In the genomic region with DNA sequence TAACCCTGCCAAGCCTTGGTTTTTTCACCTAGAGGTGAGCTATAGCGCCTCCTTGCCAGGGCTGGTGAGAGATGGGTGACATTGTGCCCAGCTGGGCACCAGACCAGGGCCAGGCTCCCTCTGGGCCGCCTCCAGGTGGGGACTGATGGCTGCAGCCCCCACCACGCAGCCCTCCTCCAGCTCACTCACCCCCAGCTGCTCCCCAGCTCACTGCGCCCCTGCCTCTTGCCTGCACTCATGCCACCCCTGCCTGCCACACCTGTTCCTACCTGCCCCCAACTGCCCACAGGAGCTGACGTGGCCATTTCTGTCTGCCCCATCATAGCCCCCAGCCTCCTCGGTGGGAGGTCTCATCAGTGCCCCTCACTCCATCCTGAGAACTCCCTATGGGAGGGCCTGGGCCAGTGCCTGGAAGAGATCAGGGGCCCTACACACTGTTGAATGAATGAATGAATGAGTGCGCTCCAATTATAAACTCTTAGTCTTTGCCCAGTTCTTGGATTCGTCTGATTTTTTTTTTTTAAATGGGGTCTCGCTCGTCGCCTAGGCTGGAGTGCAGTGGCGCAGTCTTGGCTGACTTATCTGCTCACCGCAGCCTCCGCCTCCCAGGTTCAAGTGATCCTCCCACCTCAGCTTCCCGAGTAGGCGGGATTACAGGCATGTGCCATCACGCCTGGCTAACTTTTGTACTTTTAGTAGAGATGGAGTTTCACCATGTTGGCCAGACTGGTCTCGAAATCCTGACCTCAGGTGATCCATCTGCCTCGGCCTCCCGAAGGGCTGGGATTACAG, we compare ENCODE assay signal across 17 cellular contexts. TPM values are rescaled to one million over a fixed set of nuclear protein-coding genes. Genes with fewer than 3 reads are reported as not detected.
DNase-seq lines count a peak whose midpoint lies in the region; ATAC-seq and TF ChIP-seq lines count a peak whose summit lies in the region.
"Had no signal": no experiment of that assay in that cellular context is flagged by ENCODE, and none has a peak within 500 bp of the region (broad histone marks: within the 10 kb centered on the region; RNA-seq: fewer than 3 reads in every experiment).

No MANE protein-coding gene starts in this region.

- H3K36me3 Mint-ChIP-seq in CD14-positive monocyte, result peaks cover 92 to 97% of the 10 kb centered on the region in 2 donors
- peaks cover 50% of the 10 kb centered on the region for H3K36me3 Mint-ChIP-seq in CD4-positive, alpha-beta T cell (ENCODE audit: low read depth)
- peaks cover 80% of the 10 kb centered on the region for H3K36me3 Mint-ChIP-seq in activated CD4-positive, alpha-beta memory T cell treated with anti-CD3 and anti-CD28 coated beads, Interleukin-2, amount 10 ng/mL, durations not matched to agents 7 days and 5 days (ENCODE audit: low read depth)
- H3K36me3 Mint-ChIP-seq in immature natural killer cell, result peaks cover 9 to 22% (median 17%) of the 10 kb centered on the region in 3 donors

- intact Hi-C loops in CD14-positive monocyte (cut with micrococcal nuclease), result no loop called here
- intact Hi-C loops in CD4-positive, alpha-beta T cell (cut with DNase I, micrococcal nuclease), result no loop called here

- H3K9me3 Mint-ChIP-seq in CD14-positive monocyte (peaks cover 0 to 4% (median 0%) of the 10 kb centered on the region in 7 donors), immature natural killer cell (no peaks in the 10 kb centered on the region)
- no peaks in the 10 kb centered on the region for H3K9me3 Mint-ChIP-seq in CD4-positive, alpha-beta T cell
- H3K9me3 Mint-ChIP-seq in activated CD4-positive, alpha-beta memory T cell treated with anti-CD3 and anti-CD28 coated beads, Interleukin-2, amount 10 ng/mL, durations not matched to agents 7 days and 5 days, result no peaks in the 10 kb centered on the region

- no peaks in the 10 kb centered on the region for H3K27me3 ChIP-seq in CD4-positive, alpha-beta T cell (ENCODE audit: control insufficient read depth, insufficient read depth, low read length)
- H3K27me3 ChIP-seq: BLaER1, colonic mucosa, SJSA1 had no signal

- no peak for ATAC-seq in CD4-positive, alpha-beta T cell (ENCODE audit: poor library complexity)

- peak overlapping the region; percentile 50 for H3K27ac ChIP-seq in CD4-positive, alpha-beta T cell (ENCODE audit: low read depth, low read length)
- H3K27ac ChIP-seq: BLaER1, colonic mucosa, parathyroid adenoma, SJSA1 had no signal

- peaks cover 11% of the 10 kb centered on the region for H3K4me1 Mint-ChIP-seq in CD14-positive monocyte
- peaks cover 34% of the 10 kb centered on the region for H3K4me1 Mint-ChIP-seq in CD4-positive, alpha-beta T cell (ENCODE audit: low read depth)
- H3K4me1 Mint-ChIP-seq in activated CD4-positive, alpha-beta memory T cell treated with anti-CD3 and anti-CD28 coated beads, Interleukin-2, amount 10 ng/mL, durations not matched to agents 7 days and 5 days, result peaks cover 65% of the 10 kb centered on the region
- peaks cover 63 to 64% of the 10 kb centered on the region in 2 donors for H3K4me1 Mint-ChIP-seq in immature natural killer cell

- peaks cover 0 to 3% (median 3%) of the 10 kb centered on the region in 3 donors for H3K27me3 Mint-ChIP-seq in CD14-positive monocyte (ENCODE audit: low read depth in 3 of 3)
- H3K27me3 Mint-ChIP-seq in CD4-positive, alpha-beta T cell, result no peaks in the 10 kb centered on the region
- H3K27me3 Mint-ChIP-seq in activated CD4-positive, alpha-beta memory T cell treated with anti-CD3 and anti-CD28 coated beads, Interleukin-2, amount 10 ng/mL, durations not matched to agents 7 days and 5 days, result no peaks in the 10 kb centered on the region
- H3K27me3 Mint-ChIP-seq in immature natural killer cell (ENCODE audit: low read depth in 3 of 3), result peaks cover 2 to 19% (median 4%) of the 10 kb centered on the region in 3 donors

- no peak for TF ChIP-seq CTCF in CD14-positive monocyte (IDR thresholded peaks at IDR 0.05)
- no peak for TF ChIP-seq CTCF in CD4-positive, alpha-beta T cell (IDR thresholded peaks at IDR 0.05)

- CTCF ChIA-PET in CD4-positive, alpha-beta T cell (lab: Charles Lee), result interaction anchor here (1.0 to 7.3 kb wide), 2 partner anchors 39 to 79 kb away, joined by 3 to 42 read pairs; no protein-coding TSS in a partner anchor
- CTCF ChIA-PET in activated CD4-positive, alpha-beta memory T cell treated with anti-CD3 and anti-CD28 coated beads, Interleukin-2, amount 10 ng/mL, durations not matched to agents 7 days and 5 days (lab: Charles Lee), result interaction anchor here (0.5 to 12.9 kb wide), 4 partner anchors 17 to 86 kb away, joined by 3 to 172 read pairs (median 3); no protein-coding TSS in a partner anchor

- no peaks in the 10 kb centered on the region for H3K9me3 ChIP-seq in CD4-positive, alpha-beta T cell (ENCODE audit: control insufficient read depth, low read length)
- H3K9me3 ChIP-seq: BLaER1, colonic mucosa, SJSA1 had no signal

- no peak for DNase-seq in CD14-positive monocyte (ENCODE audit: low spot score)
- DNase-seq in CD4-positive, alpha-beta T cell, result no peak
- DNase-seq in activated CD4-positive, alpha-beta memory T cell treated with anti-CD3 and anti-CD28 coated beads, Interleukin-2, amount 10 ng/mL, durations not matched to agents 7 days and 5 days, result no peak
- no peak for DNase-seq in immature natural killer cell
- DNase-seq in hepatic stellate cell (ENCODE audit: low spot score), result no peak
- no peak for DNase-seq in hippocampal formation (lab: John Stamatoyannopoulos, UW)
- no peak for DNase-seq in HK-2 (ENCODE audit: unreplicated experiment)
- DNase-seq: aorta, colonic mucosa, erythroblast, IMR-90, kidney glomerular epithelial cell, NCI-H1092, small intestine had no signal

- H3K4me3 Mint-ChIP-seq in CD14-positive monocyte (no peak overlapping the region), immature natural killer cell (peak overlapping the region in 3 of 5 donors; percentile 20 to 67 (median 66))
- H3K4me3 Mint-ChIP-seq in CD4-positive, alpha-beta T cell, result no peak overlapping the region
- no peak overlapping the region for H3K4me3 Mint-ChIP-seq in activated CD4-positive, alpha-beta memory T cell treated with anti-CD3 and anti-CD28 coated beads, Interleukin-2, amount 10 ng/mL, durations not matched to agents 7 days and 5 days

- peak overlapping the region in 4 of 7 donors; percentile 46 to 68 (median 56) for H3K27ac Mint-ChIP-seq in CD14-positive monocyte
- peak overlapping the region; percentile 80 for H3K27ac Mint-ChIP-seq in CD4-positive, alpha-beta T cell
- H3K27ac Mint-ChIP-seq in activated CD4-positive, alpha-beta memory T cell treated with anti-CD3 and anti-CD28 coated beads, Interleukin-2, amount 10 ng/mL, durations not matched to agents 7 days and 5 days, result peak overlapping the region; percentile 61
- H3K27ac Mint-ChIP-seq in immature natural killer cell, result peak overlapping the region; percentile 89 to 98 (median 92)

- POLR2A ChIA-PET in CD4-positive, alpha-beta T cell (lab: Charles Lee), result interaction anchor here (1.1 kb wide), 1 partner anchor 79 kb away, joined by 3 read pairs; no protein-coding TSS in a partner anchor
- POLR2A ChIA-PET in activated CD4-positive, alpha-beta memory T cell treated with anti-CD3 and anti-CD28 coated beads, Interleukin-2, amount 10 ng/mL, durations not matched to agents 7 days and 5 days (lab: Charles Lee), result interaction anchor here (0.8 to 2.3 kb wide), 6 partner anchors 26 to 294 kb away, joined by 3 to 8 read pairs (median 4); no protein-coding TSS in a partner anchor

RNA-seq across cellular contexts. Expression of a gene that starts 26.4 kb away (rescaled TPM):
- polyA plus RNA-seq in CD14-positive monocyte (1 to 10 TPM; 3.6 to 5.1 TPM), immature natural killer cell (1 to 10 TPM; 4.2 to 9.9 (median 6.6) TPM)
- total RNA-seq in CD4-positive, alpha-beta T cell, result 10 to 100 TPM; 63.0 to 67.3 TPM
- 10 to 100 TPM; 28.1 to 31.4 TPM for total RNA-seq in activated CD4-positive, alpha-beta memory T cell treated with anti-CD3 and anti-CD28 coated beads, Interleukin-2, amount 10 ng/mL, durations not matched to agents 7 days and 5 days

RNA-seq across cellular contexts. Expression of a gene that starts 36.6 kb away (rescaled TPM):
- 100 to 1,000 TPM; 436 to 761 TPM for polyA plus RNA-seq in CD14-positive monocyte
- total RNA-seq in CD4-positive, alpha-beta T cell, result 10 to 100 TPM; 61.9 to 62.6 TPM
- total RNA-seq in activated CD4-positive, alpha-beta memory T cell treated with anti-CD3 and anti-CD28 coated beads, Interleukin-2, amount 10 ng/mL, durations not matched to agents 7 days and 5 days, result 100 to 1,000 TPM; 434 to 447 TPM
- polyA plus RNA-seq in immature natural killer cell, result 100 to 1,000 TPM; 162 to 269 (median 165) TPM

Comparison
In these comparisons a context has a peak if more than half of its experiments do, and no peak if none do; other contexts are left out.
1. H3K4me3 Mint-ChIP-seq: peak in immature natural killer cell (3 of 5); none in CD14-positive monocyte (0 of 2), CD4-positive, alpha-beta T cell (single experiment) and activated CD4-positive, alpha-beta memory T cell treated with anti-CD3 and anti-CD28 coated beads, Interleukin-2, amount 10 ng/mL, durations not matched to agents 7 days and 5 days (single experiment).
2. RNA of a gene that starts 36.6 kb away (total RNA-seq): 434 to 447 TPM in activated CD4-positive, alpha-beta memory T cell treated with anti-CD3 and anti-CD28 coated beads, Interleukin-2, amount 10 ng/mL, durations not matched to agents 7 days and 5 days; 61.9 to 62.6 TPM in CD4-positive, alpha-beta T cell; every median in the first group is over 4 times any median in the second.
3. Peak in every context shown above with its lines, with median percentiles within 50 percentile points of each other: H3K27ac Mint-ChIP-seq.